In genomic region chr5:176537608-176538504, GRCh38 we compare ENCODE assay signal across 8 cellular contexts. TPM values are rescaled to one million over a fixed set of nuclear protein-coding genes. Genes with fewer than 3 reads are reported as not detected.
DNase-seq lines count a peak whose midpoint lies in the region; ATAC-seq and FAIRE-seq lines count a peak whose summit lies in the region.

No MANE protein-coding gene starts in this region.

- peak; percentile 55 for ATAC-seq in GM21381 (IDR thresholded peaks at IDR 0.05; ENCODE audit: unreplicated experiment)
- ATAC-seq in activated CD8-positive, alpha-beta memory T cell treated with anti-CD3 and anti-CD28 coated beads, Interleukin-2, amount 10 ng/mL, durations not matched to agents 7 days and 5 days, result peak; percentile 76
- peak; percentile 67 for ATAC-seq in effector memory CD8-positive, alpha-beta T cell (replicated peaks)

- peak overlapping the region; percentile 93 for H3K4me3 Mint-ChIP-seq in activated CD8-positive, alpha-beta memory T cell treated with anti-CD3 and anti-CD28 coated beads, Interleukin-2, amount 10 ng/mL, durations not matched to agents 7 days and 5 days
- peak overlapping the region; percentile 96 to 98 for H3K4me3 Mint-ChIP-seq in effector memory CD8-positive, alpha-beta T cell

- FAIRE-seq in HTR-8/SVneo (lab: Jason Lieb, UNC), result peak; percentile 85

- no peaks in the 10 kb centered on the region for H3K9me3 Mint-ChIP-seq in activated CD8-positive, alpha-beta memory T cell treated with anti-CD3 and anti-CD28 coated beads, Interleukin-2, amount 10 ng/mL, durations not matched to agents 7 days and 5 days (ENCODE audit: low read depth)
- no peaks in the 10 kb centered on the region for H3K9me3 Mint-ChIP-seq in effector memory CD8-positive, alpha-beta T cell

- DNase-seq in COLO668 (lab: John Stamatoyannopoulos, UW; ENCODE audit: unreplicated experiment), result peak; percentile 94
- peak; percentile 96 for DNase-seq in HTR-8/SVneo (ENCODE audit: insufficient read length, low spot score)
- DNase-seq in NOMO-1 treated with DMSO at 0.1 percent for 48 hours (lab: John Stamatoyannopoulos, UW; ENCODE audit: unreplicated experiment), result peak; percentile 99
- DNase-seq in activated CD8-positive, alpha-beta memory T cell treated with anti-CD3 and anti-CD28 coated beads, Interleukin-2, amount 10 ng/mL, durations not matched to agents 7 days and 5 days, result peak; percentile 100
- DNase-seq in effector memory CD8-positive, alpha-beta T cell, result peak; percentile 93 to 96 (median 93)
- DNase-seq in medulla oblongata (ENCODE audit: extremely low spot score), result peak; percentile 99
- DNase-seq in stimulated activated CD8-positive, alpha-beta memory T cell treated with anti-CD3 and anti-CD28 coated beads, Interleukin-12 subunit alpha, Interleukin-12 subunit beta, amount 100 ng/mL, for 1 hour (ENCODE audit: low read depth), result peak; percentile 95

- no peaks in the 10 kb centered on the region for H3K27me3 Mint-ChIP-seq in activated CD8-positive, alpha-beta memory T cell treated with anti-CD3 and anti-CD28 coated beads, Interleukin-2, amount 10 ng/mL, durations not matched to agents 7 days and 5 days
- H3K27me3 Mint-ChIP-seq in effector memory CD8-positive, alpha-beta T cell, result no peaks in the 10 kb centered on the region

- CTCF ChIA-PET in activated CD8-positive, alpha-beta memory T cell treated with anti-CD3 and anti-CD28 coated beads, Interleukin-2, amount 10 ng/mL, durations not matched to agents 7 days and 5 days (lab: Charles Lee), result interaction anchor here (1.1 to 2.7 kb wide), 11 partner anchors 8 to 176 kb away, joined by 3 to 15 read pairs (median 5); partner anchors contain the start of genes CLTB, FAF2, HIGD2A and NOP16

- H3K27ac Mint-ChIP-seq in activated CD8-positive, alpha-beta memory T cell treated with anti-CD3 and anti-CD28 coated beads, Interleukin-2, amount 10 ng/mL, durations not matched to agents 7 days and 5 days, result peak overlapping the region; percentile 90
- peak overlapping the region; percentile 98 to 100 for H3K27ac Mint-ChIP-seq in effector memory CD8-positive, alpha-beta T cell

- H3K36me3 Mint-ChIP-seq in activated CD8-positive, alpha-beta memory T cell treated with anti-CD3 and anti-CD28 coated beads, Interleukin-2, amount 10 ng/mL, durations not matched to agents 7 days and 5 days, result peaks cover 20% of the 10 kb centered on the region
- peaks cover 72% of the 10 kb centered on the region for H3K36me3 Mint-ChIP-seq in effector memory CD8-positive, alpha-beta T cell (ENCODE audit: insufficient read depth)

- peaks cover 68% of the 10 kb centered on the region for H3K4me1 Mint-ChIP-seq in activated CD8-positive, alpha-beta memory T cell treated with anti-CD3 and anti-CD28 coated beads, Interleukin-2, amount 10 ng/mL, durations not matched to agents 7 days and 5 days
- H3K4me1 Mint-ChIP-seq in effector memory CD8-positive, alpha-beta T cell (ENCODE audit: low read depth in 2 of 2), result peaks cover 61 to 73% of the 10 kb centered on the region in 2 donors

RNA-seq across cellular contexts. Expression of gene RNF44, which starts 0.7 kb away (rescaled TPM):
- total RNA-seq in activated CD8-positive, alpha-beta memory T cell treated with anti-CD3 and anti-CD28 coated beads, Interleukin-2, amount 10 ng/mL, durations not matched to agents 7 days and 5 days, result 100 to 1,000 TPM in 1 of 2 experiments, 10 to 100 TPM in 1; 96.5 to 111 TPM

RNA-seq across cellular contexts. Expression of gene CDHR2, which starts 11.3 kb away (rescaled TPM):
- 1 to 10 TPM in 1 of 2 experiments, under 1 TPM in 1; 0.56 to 1.6 TPM for total RNA-seq in activated CD8-positive, alpha-beta memory T cell treated with anti-CD3 and anti-CD28 coated beads, Interleukin-2, amount 10 ng/mL, durations not matched to agents 7 days and 5 days

Comparison
In these comparisons a context has a peak if more than half of its experiments do, and no peak if none do; other contexts are left out.
1. Peak in every context shown above with its lines: DNase-seq and ATAC-seq.